ENCODE assay signal across 33 cellular contexts in the genomic region with DNA sequence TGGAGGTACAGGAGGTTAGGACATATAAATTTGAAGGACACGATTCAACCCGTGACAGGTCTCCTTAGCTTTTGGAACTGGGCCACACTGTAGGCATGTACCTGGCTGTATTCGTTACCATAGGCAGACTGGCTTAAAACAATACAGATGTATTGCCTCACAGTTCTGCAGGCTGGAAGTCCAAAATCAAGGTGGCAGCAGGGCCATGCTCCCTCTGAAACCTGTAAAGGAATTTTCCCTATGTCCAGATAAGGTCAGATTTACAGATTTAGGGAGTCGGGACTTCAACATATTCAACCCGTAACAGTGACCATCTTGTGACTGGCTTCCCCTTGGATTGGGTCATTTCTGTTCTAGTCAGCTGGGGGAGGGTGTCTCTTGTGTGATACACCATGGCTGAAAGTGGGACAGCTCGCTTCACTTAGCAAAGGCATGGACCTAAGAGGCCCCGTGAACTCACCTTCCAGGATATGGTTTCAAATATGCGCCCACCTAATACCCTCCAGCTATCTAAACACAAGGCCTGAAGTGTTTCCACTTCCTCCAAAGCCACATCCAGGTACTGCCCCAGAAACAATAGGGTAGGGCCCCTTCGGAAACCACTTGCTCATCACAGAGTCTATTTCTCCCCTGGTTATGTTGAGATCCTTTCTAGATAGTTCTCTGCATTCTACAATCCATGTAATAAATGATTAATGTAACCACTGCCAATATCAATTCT.
"Had no signal": no experiment of that assay in that cellular context is flagged by ENCODE, and none has a peak within 500 bp of the region (broad histone marks: within the 10 kb centered on the region; RNA-seq: fewer than 3 reads in every experiment).

No MANE protein-coding gene starts in this region.

- H3K4me1 Mint-ChIP-seq: activated naive CD4-positive, alpha-beta T cell treated with anti-CD3 and anti-CD28 coated beads, Interleukin-2, amount 10 ng/mL, durations not matched to agents 7 days and 5 days had no signal

- H3K27ac Mint-ChIP-seq: activated B cell treated with CpG ODN at 0.5 μM for 24 hours; activated naive CD4-positive, alpha-beta T cell treated with anti-CD3 and anti-CD28 coated beads, Interleukin-2, amount 10 ng/mL, durations not matched to agents 7 days and 5 days; activated naive CD4-positive, alpha-beta T cell treated with anti-CD3 and anti-CD28 coated beads, Interleukin-2, amount 50 U/mL, for 72 hours; activated T-helper 1 cell treated with anti-CD3 and anti-CD28 coated beads, Interleukin-12 subunit alpha, Interleukin-12 subunit beta, Interleukin-2, Interleukin-4 antibody, amounts not matched to agents 30 ng/mL and 10 ng/mL and 1 ng/mL, durations not matched to agents 14 hours and 24 hours and 36 hours; effector memory CD8-positive, alpha-beta T cell; T-helper 17 cell; T-helper 2 cell treated with Interferon-gamma antibody and Interleukin-4, amounts not matched to agents 5 μg/mL and 100 μg/mL, for 36 hours had no signal

- H3K4me3 Mint-ChIP-seq: activated B cell treated with CpG ODN at 0.5 μM for 24 hours; activated naive CD4-positive, alpha-beta T cell treated with anti-CD3 and anti-CD28 coated beads, Interleukin-2, amount 10 ng/mL, durations not matched to agents 7 days and 5 days; activated T-helper 1 cell treated with anti-CD3 and anti-CD28 coated beads, Interleukin-12 subunit alpha, Interleukin-12 subunit beta, Interleukin-2, Interleukin-4 antibody, amounts not matched to agents 30 ng/mL and 10 ng/mL and 1 ng/mL, durations not matched to agents 14 hours and 24 hours and 36 hours; effector memory CD8-positive, alpha-beta T cell; T-helper 17 cell; T-helper 2 cell treated with Interferon-gamma antibody and Interleukin-4, amounts not matched to agents 5 μg/mL and 100 μg/mL, for 36 hours had no signal

- H3K27ac ChIP-seq: adrenal gland, body of pancreas, esophagus muscularis mucosa, foreskin keratinocyte, gastrocnemius medialis, heart left ventricle, WERI-Rb-1 had no signal

- H3K27me3 ChIP-seq: adrenal gland, body of pancreas had no signal

- H3K9me3 Mint-ChIP-seq: activated B cell treated with CpG ODN at 0.5 μM for 24 hours; activated naive CD4-positive, alpha-beta T cell treated with anti-CD3 and anti-CD28 coated beads, Interleukin-2, amount 10 ng/mL, durations not matched to agents 7 days and 5 days; activated naive CD4-positive, alpha-beta T cell treated with anti-CD3 and anti-CD28 coated beads, Interleukin-2, amount 50 U/mL, for 72 hours; activated T-helper 1 cell treated with anti-CD3 and anti-CD28 coated beads, Interleukin-12 subunit alpha, Interleukin-12 subunit beta, Interleukin-2, Interleukin-4 antibody, amounts not matched to agents 30 ng/mL and 10 ng/mL and 1 ng/mL, durations not matched to agents 14 hours and 24 hours and 36 hours; effector memory CD8-positive, alpha-beta T cell; T-helper 2 cell treated with Interferon-gamma antibody and Interleukin-4, amounts not matched to agents 5 μg/mL and 100 μg/mL, for 36 hours had no signal

- H3K36me3 Mint-ChIP-seq: activated naive CD4-positive, alpha-beta T cell treated with anti-CD3 and anti-CD28 coated beads, Interleukin-2, amount 10 ng/mL, durations not matched to agents 7 days and 5 days; activated naive CD4-positive, alpha-beta T cell treated with anti-CD3 and anti-CD28 coated beads, Interleukin-2, amount 50 U/mL, for 72 hours had no signal

- H3K36me3 ChIP-seq: adrenal gland, esophagus muscularis mucosa, gastrocnemius medialis, heart left ventricle, WERI-Rb-1 had no signal

- DNase-seq: activated B cell treated with CpG ODN at 0.5 μM for 24 hours; activated CD4-positive, alpha-beta T cell treated with anti-CD3 and anti-CD28 coated beads for 48 hours; activated CD4-positive, alpha-beta T cell treated with anti-CD3 and anti-CD28 coated beads, Interleukin-2, amount 50 U/mL, for 1 hour; activated CD4-positive, alpha-beta T cell treated with anti-CD3 and anti-CD28 coated beads, Interleukin-2, amount 50 U/mL, for 48 hours; activated CD8-positive, alpha-beta memory T cell treated with anti-CD3 and anti-CD28 coated beads for 24 hours; activated gamma-delta T cell; activated naive CD4-positive, alpha-beta T cell; activated naive CD4-positive, alpha-beta T cell treated with anti-CD3 and anti-CD28 coated beads, Interleukin-2, amount 10 ng/mL, durations not matched to agents 7 days and 5 days; activated T-cell treated with anti-CD3 and anti-CD28 coated beads, Interleukin-2, amount 50 U/mL, for 48 hours; adrenal gland; amygdala; aorta; body of pancreas; caudate nucleus; cortex of kidney; dermis blood vessel endothelial cell; effector CD4-positive, alpha-beta T cell; effector memory CD8-positive, alpha-beta T cell; erythroblast; foreskin keratinocyte; gastrocnemius medialis; glutamatergic neuron; heart left ventricle; T-helper 1 cell; T-helper 17 cell; T1000; WERI-Rb-1 had no signal

- H3K4me3 ChIP-seq: adrenal gland, body of pancreas, esophagus muscularis mucosa, gastrocnemius medialis, heart left ventricle had no signal

- H3K4me1 ChIP-seq: foreskin keratinocyte had no signal

- ATAC-seq: activated CD4-positive, CD25-positive, alpha-beta regulatory T cell treated with anti-CD3 and anti-CD28 coated beads, Interleukin-2, amount 50 U/mL, for 24 hours; activated naive CD4-positive, alpha-beta T cell treated with anti-CD3 and anti-CD28 coated beads, Interleukin-2, amount 50 U/mL, for 72 hours; body of pancreas; effector memory CD8-positive, alpha-beta T cell; foreskin keratinocyte; gastrocnemius medialis; heart left ventricle; T-helper 17 cell had no signal

- H3K9me3 ChIP-seq: adrenal gland, body of pancreas, gastrocnemius medialis had no signal

- FAIRE-seq: colon had no signal
